1 cellular context compared by ENCODE assay signal in the genomic region with DNA sequence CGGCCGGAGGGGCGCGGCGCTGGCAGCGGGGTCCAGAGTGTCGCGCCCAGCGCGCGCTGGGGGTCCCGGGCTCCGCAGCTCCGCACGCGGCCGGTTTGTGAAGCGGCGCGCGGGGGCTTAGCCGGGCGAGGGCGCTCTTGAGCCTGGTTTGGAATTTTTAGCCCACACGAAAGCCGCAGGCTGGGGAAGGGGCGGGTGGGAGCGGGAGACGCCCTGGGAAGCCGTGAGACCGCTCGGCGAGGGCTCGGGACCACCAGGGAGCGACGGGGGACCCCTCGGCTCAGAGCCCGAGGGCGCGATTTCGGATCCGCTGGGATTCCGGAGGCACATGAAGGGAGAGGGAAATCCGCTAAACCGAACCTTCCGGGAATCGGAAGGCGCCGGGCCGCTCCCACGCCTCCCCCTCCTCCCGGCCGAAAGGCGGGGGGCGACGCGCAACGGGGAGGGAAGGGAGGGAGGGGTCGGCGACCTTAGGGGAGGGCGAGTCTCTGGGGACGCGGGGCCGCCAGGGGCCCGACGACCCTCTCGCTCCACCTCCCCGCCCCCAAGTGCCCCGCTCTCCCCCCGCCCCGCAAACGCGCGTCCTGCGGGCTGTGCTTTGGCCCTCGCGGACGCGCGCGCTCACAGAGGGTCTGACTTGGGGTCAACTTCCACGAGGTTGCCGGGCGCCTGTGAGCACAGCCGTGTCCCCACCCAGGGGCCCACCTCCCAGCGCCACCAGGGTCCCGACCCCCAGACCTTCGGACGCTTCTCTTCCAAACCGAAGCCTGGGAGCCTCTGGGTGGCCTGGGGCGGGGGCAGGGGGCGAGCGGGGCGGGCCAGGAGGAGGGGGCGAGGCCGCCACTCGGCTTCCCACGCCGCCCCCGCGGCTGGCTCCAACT.
TF ChIP-seq lines count a peak whose summit lies in the region.

No MANE protein-coding gene starts in this region.

TF ChIP-seq in SK-N-SH treated with all-trans-retinoic acid at 6 μM for 48 hours, 23 proteins besides CTCF, POLR2A, EP300 and RAD21 (continued from another document):
- TF ChIP-seq ZNF8 (CRISPR knock-in tag; IDR thresholded peaks at IDR 0.05) (no peak), SNAI2 (CRISPR knock-in tag; IDR thresholded peaks at IDR 0.05) (no peak), PPARA (CRISPR knock-in tag; IDR thresholded peaks at IDR 0.05; ENCODE audit: borderline replicate concordance) (no peak), ESRRG (CRISPR knock-in tag; IDR thresholded peaks at IDR 0.05) (no peak), ZFP30 (CRISPR knock-in tag; IDR thresholded peaks at IDR 0.05) (no peak), TSHZ2 (CRISPR knock-in tag; IDR thresholded peaks at IDR 0.05) (no peak; the same call in 1 of the 2 replicates)
